Comparison of ENCODE assay signal across 10 cellular contexts in genomic region chr1:84969489-84970250, GRCh38. TPM values are rescaled to one million over a fixed set of nuclear protein-coding genes. Genes with fewer than 3 reads are reported as not detected.
A peak's percentile ranks its signal among the peaks of the same experiment; 100 is the strongest.
DNase-seq lines count a peak whose midpoint lies in the region; ATAC-seq and TF ChIP-seq lines count a peak whose summit lies in the region.
"Had no signal": no experiment of that assay in that cellular context is flagged by ENCODE, and none has a peak within 500 bp of the region (broad histone marks: within the 10 kb centered on the region; RNA-seq: fewer than 3 reads in every experiment).

No MANE protein-coding gene starts in this region.

- H3K9ac ChIP-seq in OCI-LY3 (ENCODE audit: low read length) (no peak overlapping the region), Karpas-422 (ENCODE audit: low read length) (no peak overlapping the region)

- peaks cover 4 to 46% of the 10 kb centered on the region in 2 donors for H3K4me1 Mint-ChIP-seq in natural killer cell treated with Interleukin-12 subunit alpha and Interleukin-12 subunit beta and Interleukin-15 and Interleukin-18, amount 100 ng/mL, for 72 hours (ENCODE audit: low read depth in 2 of 2)
- H3K4me1 Mint-ChIP-seq in natural killer cell (no peaks in the 10 kb centered on the region), WTC11 (peaks cover 5% of the 10 kb centered on the region; the same call in 1 of the 2 replicates)
- peaks cover 40 to 66% of the 10 kb centered on the region in 2 donors for H3K4me1 Mint-ChIP-seq in stimulated activated naive B cell treated with anti-CD40 and anti-IgM and Interleukin-4, amounts not matched to agents 10 μg/mL and 1 μg/mL and 100 μg/mL, for 72 hours

- peak overlapping the region; percentile 13 to 75 for H3K27ac Mint-ChIP-seq in natural killer cell treated with Interleukin-12 subunit alpha and Interleukin-12 subunit beta and Interleukin-15 and Interleukin-18, amount 100 ng/mL, for 72 hours
- H3K27ac Mint-ChIP-seq in natural killer cell (no peak overlapping the region), WTC11 (no peak overlapping the region)
- peak overlapping the region; percentile 81 for H3K27ac Mint-ChIP-seq in stimulated activated naive B cell treated with anti-CD40 and anti-IgM and Interleukin-4, amounts not matched to agents 10 μg/mL and 1 μg/mL and 100 μg/mL, for 72 hours

- peaks cover 77% of the 10 kb centered on the region for H4K20me1 ChIP-seq in OCI-LY3 (ENCODE audit: insufficient read depth, low read length)
- no peaks in the 10 kb centered on the region for H4K20me1 ChIP-seq in Karpas-422 (ENCODE audit: insufficient read depth, low read depth, low read length)

- DNase-seq in natural killer cell treated with Interleukin-12 subunit alpha and Interleukin-12 subunit beta and Interleukin-15 and Interleukin-18, amount 100 ng/mL, for 72 hours (ENCODE audit: low spot score): no peak
- DNase-seq in natural killer cell (no peak), Karpas-422 (no peak), WTC11 (ENCODE audit: low spot score) (no peak), Peyer's patch (no peak)
- DNase-seq in stimulated activated naive B cell treated with anti-CD40 and anti-IgM and Interleukin-4, amounts not matched to agents 10 μg/mL and 1 μg/mL and 100 μg/mL, for 72 hours: peak; percentile 59
- DNase-seq: activated CD8-positive, alpha-beta memory T cell treated with anti-CD3 and anti-CD28 coated beads for 24 hours had no signal

- H3K36me3 Mint-ChIP-seq in natural killer cell treated with Interleukin-12 subunit alpha and Interleukin-12 subunit beta and Interleukin-15 and Interleukin-18, amount 100 ng/mL, for 72 hours: peaks cover 4% of the 10 kb centered on the region
- H3K36me3 Mint-ChIP-seq in natural killer cell (no peaks in the 10 kb centered on the region), WTC11 (no peaks in the 10 kb centered on the region)
- H3K36me3 Mint-ChIP-seq in stimulated activated naive B cell treated with anti-CD40 and anti-IgM and Interleukin-4, amounts not matched to agents 10 μg/mL and 1 μg/mL and 100 μg/mL, for 72 hours: peaks cover 45 to 64% of the 10 kb centered on the region in 2 donors

- peak overlapping the region; percentile 70 for H3K27ac ChIP-seq in OCI-LY3 (ENCODE audit: low read length)
- no peak overlapping the region for H3K27ac ChIP-seq in Karpas-422 (ENCODE audit: low read length)
- no peak overlapping the region for H3K27ac ChIP-seq in Peyer's patch

- intact Hi-C loops in natural killer cell (cut with micrococcal nuclease): no loop called here

- TF ChIP-seq POLR2A in Peyer's patch (IDR thresholded peaks at IDR 0.05): no peak

- peaks cover 75% of the 10 kb centered on the region for H3K79me2 ChIP-seq in OCI-LY3 (ENCODE audit: low read length)
- peaks cover 29% of the 10 kb centered on the region for H3K79me2 ChIP-seq in Karpas-422 (ENCODE audit: low read length)

- CTCF ChIA-PET in WTC11 (lab: Charles Lee): interaction anchor here (1.5 kb wide), 1 partner anchor 25 kb away, joined by 6 read pairs; no protein-coding TSS in a partner anchor

- H3K4me3 ChIP-seq in OCI-LY3 (ENCODE audit: low read length) (peak overlapping the region; percentile 31; the same call in 1 of the 2 replicates), Karpas-422 (ENCODE audit: low read length) (no peak overlapping the region), Peyer's patch (no peak overlapping the region)

- no peaks in the 10 kb centered on the region for H3K9me3 Mint-ChIP-seq in natural killer cell treated with Interleukin-12 subunit alpha and Interleukin-12 subunit beta and Interleukin-15 and Interleukin-18, amount 100 ng/mL, for 72 hours
- no peaks in the 10 kb centered on the region for H3K9me3 Mint-ChIP-seq in natural killer cell
- H3K9me3 Mint-ChIP-seq in stimulated activated naive B cell treated with anti-CD40 and anti-IgM and Interleukin-4, amounts not matched to agents 10 μg/mL and 1 μg/mL and 100 μg/mL, for 72 hours: no peaks in the 10 kb centered on the region
- H3K9me3 Mint-ChIP-seq in WTC11: peaks cover 4% of the 10 kb centered on the region; the same call in 1 of the 2 replicates

- H3K4me1 ChIP-seq in OCI-LY3 (ENCODE audit: low read length) (peaks cover 57% of the 10 kb centered on the region), Karpas-422 (ENCODE audit: low read length) (peaks cover 16% of the 10 kb centered on the region), Peyer's patch (no peaks in the 10 kb centered on the region)

- H3K4me2 ChIP-seq in OCI-LY3 (ENCODE audit: low read length): peak overlapping the region; percentile 42
- H3K4me2 ChIP-seq in Karpas-422 (ENCODE audit: low read depth, low read length, poor library complexity, severe bottlenecking): no peak overlapping the region

- no peaks in the 10 kb centered on the region for H3K9me2 ChIP-seq in Karpas-422 (replicated peaks; ENCODE audit: insufficient read depth, low read length)

- ATAC-seq in natural killer cell treated with Interleukin-12 subunit alpha and Interleukin-12 subunit beta and Interleukin-15 and Interleukin-18, amount 100 ng/mL, for 72 hours: peak; percentile 81 to 91
- no peak for ATAC-seq in natural killer cell
- peak; percentile 45 for ATAC-seq in HG02678 (IDR thresholded peaks at IDR 0.05; ENCODE audit: unreplicated experiment)
- peak; percentile 78 to 89 for ATAC-seq in stimulated activated naive B cell treated with anti-CD40 and anti-IgM and Interleukin-4, amounts not matched to agents 10 μg/mL and 1 μg/mL and 100 μg/mL, for 72 hours (replicated peaks)
- no peak for ATAC-seq in WTC11
- ATAC-seq: Panc1 had no signal

- H2AFZ ChIP-seq in OCI-LY3 (ENCODE audit: low read depth, low read length) (no peak overlapping the region), Karpas-422 (ENCODE audit: low read length) (no peak overlapping the region)

- H3K36me3 ChIP-seq in OCI-LY3 (replicated peaks; ENCODE audit: low read depth, low read length) (peaks cover 30% of the 10 kb centered on the region), Karpas-422 (ENCODE audit: insufficient read depth, low read length) (no peaks in the 10 kb centered on the region), Peyer's patch (no peaks in the 10 kb centered on the region)

- no peak for TF ChIP-seq CTCF in natural killer cell (IDR thresholded peaks at IDR 0.05)
- TF ChIP-seq CTCF in OCI-LY3 (IDR thresholded peaks at IDR 0.05; ENCODE audit: low read depth, low read length): no peak
- no peak for TF ChIP-seq CTCF in WTC11 (IDR thresholded peaks at IDR 0.05)
- no peak for TF ChIP-seq CTCF in Peyer's patch (IDR thresholded peaks at IDR 0.05)

- H3K9me3 ChIP-seq in OCI-LY3 (ENCODE audit: insufficient read depth, low read length) (no peaks in the 10 kb centered on the region), Karpas-422 (ENCODE audit: low read length) (no peaks in the 10 kb centered on the region), Peyer's patch (no peaks in the 10 kb centered on the region)

- POLR2A ChIA-PET in WTC11 (lab: Charles Lee): no interaction called here

- peak overlapping the region; percentile 47 for H3K4me3 Mint-ChIP-seq in natural killer cell treated with Interleukin-12 subunit alpha and Interleukin-12 subunit beta and Interleukin-15 and Interleukin-18, amount 100 ng/mL, for 72 hours
- H3K4me3 Mint-ChIP-seq in natural killer cell (no peak overlapping the region), WTC11 (no peak overlapping the region)
- H3K4me3 Mint-ChIP-seq in stimulated activated naive B cell treated with anti-CD40 and anti-IgM and Interleukin-4, amounts not matched to agents 10 μg/mL and 1 μg/mL and 100 μg/mL, for 72 hours: peak overlapping the region; percentile 62 to 63

- no peaks in the 10 kb centered on the region for H3K27me3 ChIP-seq in OCI-LY3 (ENCODE audit: low read depth, low read length)
- no peaks in the 10 kb centered on the region for H3K27me3 ChIP-seq in Karpas-422 (ENCODE audit: low read length)
- no peaks in the 10 kb centered on the region for H3K27me3 ChIP-seq in Peyer's patch

- H3K27me3 Mint-ChIP-seq in natural killer cell treated with Interleukin-12 subunit alpha and Interleukin-12 subunit beta and Interleukin-15 and Interleukin-18, amount 100 ng/mL, for 72 hours: no peaks in the 10 kb centered on the region
- H3K27me3 Mint-ChIP-seq in natural killer cell (ENCODE audit: low read depth in 2 of 2) (peaks cover 0 to 3% of the 10 kb centered on the region in 2 donors), WTC11 (ENCODE audit: low read depth) (no peaks in the 10 kb centered on the region)
- no peaks in the 10 kb centered on the region for H3K27me3 Mint-ChIP-seq in stimulated activated naive B cell treated with anti-CD40 and anti-IgM and Interleukin-4, amounts not matched to agents 10 μg/mL and 1 μg/mL and 100 μg/mL, for 72 hours

TF ChIP-seq in WTC11, 78 proteins besides CTCF, POLR2A, EP300 and RAD21:
- no peak for TF ChIP-seq EMX1 (CRISPR knock-in tag; IDR thresholded peaks at IDR 0.05)
- no peak for TF ChIP-seq SMAD3 (CRISPR knock-in tag; IDR thresholded peaks at IDR 0.05; ENCODE audit: borderline replicate concordance)

RNA-seq across cellular contexts. Expression of gene MCOLN2, which starts 27.2 kb away (rescaled TPM):
- total RNA-seq in natural killer cell treated with Interleukin-12 subunit alpha and Interleukin-12 subunit beta and Interleukin-15 and Interleukin-18, amount 100 ng/mL, for 72 hours: 100 to 1,000 TPM in 1 of 2 donors, 10 to 100 TPM in 1; 35.5 to 117 TPM
- total RNA-seq in natural killer cell (10 to 100 TPM in 1 of 3 donors, 1 to 10 TPM in 1, under 1 TPM in 1; 0.84 to 23.9 (median 3.8) TPM), WTC11 (2021) (3.8 to 5.4 TPM (median 4.8 TPM) in 3 replicates), Peyer's patch (10 to 100 TPM in 1 of 4 donors, 1 to 10 TPM in 3; 1.7 to 62.7 (median 5.2) TPM)
- total RNA-seq in Karpas-422 (2014; rRNA removed; shearing (Covaris generic); ENCODE audit: low replicate concordance): 52.4 and 56.1 TPM in 2 replicates

Comparison
In these comparisons a context has a peak if more than half of its experiments do, and no peak if none do; other contexts are left out.
1. ATAC-seq: peak in natural killer cell treated with Interleukin-12 subunit alpha and Interleukin-12 subunit beta and Interleukin-15 and Interleukin-18, amount 100 ng/mL, for 72 hours (2 of 2), HG02678 (single experiment) and stimulated activated naive B cell treated with anti-CD40 and anti-IgM and Interleukin-4, amounts not matched to agents 10 μg/mL and 1 μg/mL and 100 μg/mL, for 72 hours (2 of 2); none in natural killer cell (0 of 3) and WTC11 (single experiment).
2. H3K27ac Mint-ChIP-seq: peak in natural killer cell treated with Interleukin-12 subunit alpha and Interleukin-12 subunit beta and Interleukin-15 and Interleukin-18, amount 100 ng/mL, for 72 hours (2 of 2) and stimulated activated naive B cell treated with anti-CD40 and anti-IgM and Interleukin-4, amounts not matched to agents 10 μg/mL and 1 μg/mL and 100 μg/mL, for 72 hours (single experiment); none in natural killer cell (0 of 2) and WTC11 (single experiment).
3. H3K4me3 Mint-ChIP-seq: peak in natural killer cell treated with Interleukin-12 subunit alpha and Interleukin-12 subunit beta and Interleukin-15 and Interleukin-18, amount 100 ng/mL, for 72 hours (single experiment) and stimulated activated naive B cell treated with anti-CD40 and anti-IgM and Interleukin-4, amounts not matched to agents 10 μg/mL and 1 μg/mL and 100 μg/mL, for 72 hours (2 of 2); none in natural killer cell (single experiment) and WTC11 (single experiment).